In genomic region chr14:80987235-80988032, GRCh38 we compare ENCODE assay signal across 7 cellular contexts. TPM values are rescaled to one million over a fixed set of nuclear protein-coding genes. Genes with fewer than 3 reads are reported as not detected.
A peak's percentile ranks its signal among the peaks of the same experiment; 100 is the strongest.
DNase-seq lines count a peak whose midpoint lies in the region; ATAC-seq, FAIRE-seq and TF ChIP-seq lines count a peak whose summit lies in the region.

No MANE protein-coding gene starts in this region.

- DNase-seq in GM12865 (ENCODE audit: low read depth) (peak; percentile 75), NCI-H1694 treated with DMSO at 0.1 percent for 48 hours (lab: John Stamatoyannopoulos, UW) (peak; percentile 99), UCSD-AML1 (lab: John Stamatoyannopoulos, UW; ENCODE audit: unreplicated experiment) (peak; percentile 11), breast epithelium (ENCODE audit: low spot score in 2 of 2) (peak; percentile 31 to 59), keratinocyte (ENCODE audit: low read depth, low spot score) (peak; percentile 21)
- peak; percentile 53 to 57 for DNase-seq in stimulated activated CD4-positive, alpha-beta T cell treated with anti-CD3 and anti-CD28 coated beads, Interleukin-2, amount 100 ng/mL, for 48 hours

- peak; percentile 64 for ATAC-seq in HG02623 (IDR thresholded peaks at IDR 0.05; ENCODE audit: unreplicated experiment)

- H3K27ac ChIP-seq in breast epithelium (no peak overlapping the region), keratinocyte (ENCODE audit: control insufficient read depth, insufficient read depth, low read length) (no peak overlapping the region)

- TF ChIP-seq CTCF in GM12865 (IDR thresholded peaks at IDR 0.05; ENCODE audit: insufficient read depth, low read depth, low read length, missing control alignments), result peak; percentile 87
- peak; percentile 74 to 84 (median 79) for TF ChIP-seq CTCF in breast epithelium (IDR thresholded peaks at IDR 0.05)
- peak; percentile 84 to 90 (median 89) for TF ChIP-seq CTCF in keratinocyte (optimal IDR thresholded peaks at IDR 0.05 in 1 of 3, IDR thresholded peaks at IDR 0.05 in 1 of 3, conservative IDR thresholded peaks at IDR 0.05 in 1 of 3; ENCODE audit: extremely low read depth in 1 of 3, insufficient read depth in 2 of 3, low read length in 3 of 3)

- peak; percentile 78 for FAIRE-seq in keratinocyte (lab: Jason Lieb, UNC)

- intact Hi-C loops in breast epithelium (cut with DNase I; ENCODE audit: low total_unique reads), result loop anchor here (5.0 kb wide), 1 partner anchor 35 kb away; no protein-coding TSS in a partner anchor

- H3K36me3 ChIP-seq in breast epithelium, result no peaks in the 10 kb centered on the region
- H3K36me3 ChIP-seq in keratinocyte (ENCODE audit: control insufficient read depth in 2 of 2, extremely low read depth in 1 of 2, insufficient read depth in 2 of 2, low read length in 2 of 2), result no peaks in the 10 kb centered on the region

- H3K4me3 ChIP-seq in GM12865 (ENCODE audit: low read depth, low read length), result no peak overlapping the region
- no peak overlapping the region for H3K4me3 ChIP-seq in breast epithelium
- no peak overlapping the region for H3K4me3 ChIP-seq in keratinocyte (ENCODE audit: control insufficient read depth in 2 of 3, extremely low read depth in 1 of 3, insufficient read depth in 2 of 3, low read depth in 1 of 3, low read length in 3 of 3)

- H3K9me3 ChIP-seq in breast epithelium (no peaks in the 10 kb centered on the region), keratinocyte (ENCODE audit: control insufficient read depth, low read depth, low read length) (no peaks in the 10 kb centered on the region)

- dilution Hi-C loops in keratinocyte (cut with MboI; ENCODE audit: extremely low pct_ligation_motif_present, low sequenced_read_pairs), result no loop called here

- H3K4me1 ChIP-seq in breast epithelium (no peaks in the 10 kb centered on the region), keratinocyte (ENCODE audit: control insufficient read depth, extremely low read depth, insufficient read depth, low read length) (no peaks in the 10 kb centered on the region)

- H4K20me1 ChIP-seq in keratinocyte (ENCODE audit: control insufficient read depth, extremely low read depth, insufficient read depth, low read length), result no peaks in the 10 kb centered on the region

- H3K4me2 ChIP-seq in keratinocyte (ENCODE audit: control insufficient read depth, extremely low read depth, insufficient read depth, low read depth, low read length), result peak overlapping the region; percentile 44

- H3K9ac ChIP-seq in keratinocyte (ENCODE audit: control insufficient read depth, extremely low read depth, insufficient read depth, low read length), result no peak overlapping the region

- no peak for TF ChIP-seq POLR2A in breast epithelium (IDR thresholded peaks at IDR 0.05)

- H3K27me3 ChIP-seq in breast epithelium (peaks cover 0 to 5% of the 10 kb centered on the region in 2 donors), keratinocyte (ENCODE audit: control insufficient read depth, extremely low read depth, insufficient read depth, low read length) (no peaks in the 10 kb centered on the region)

- peak overlapping the region; percentile 72 for H2AFZ ChIP-seq in keratinocyte (ENCODE audit: control insufficient read depth, low read length)

- H3K79me2 ChIP-seq in keratinocyte (ENCODE audit: control insufficient read depth, insufficient read depth, low read length), result no peaks in the 10 kb centered on the region

- H3K9me1 ChIP-seq in keratinocyte (ENCODE audit: control insufficient read depth, extremely low read depth, insufficient read depth, low read length), result no peaks in the 10 kb centered on the region

RNA-seq across cellular contexts. Expression of gene TSHR, which starts 32.0 kb away (rescaled TPM):
- 1 to 10 TPM in 1 of 3 donors, under 1 TPM in 1, not detected in 1; 0.48 to 1.6 TPM for total RNA-seq in breast epithelium
- 0.03 TPM in 1 of 3 replicates, not detected in the others for polyA plus RNA-seq in keratinocyte
- polyA plus RNA-seq in keratinocyte (2011; ENCODE audit: low read depth), result not detected
- polyA plus RNA-seq in keratinocyte (2011; cell fraction: cytosol; rRNA removed), result not detected in 2 replicates
- not detected in 2 replicates for polyA plus RNA-seq in keratinocyte (2011; cell fraction: nucleus; rRNA removed)
- 0.13 TPM in 1 of 2 replicates, not detected in the other for polyA plus RNA-seq in keratinocyte (2012; ENCODE audit: low replicate concordance)
- polyA minus RNA-seq in keratinocyte, result not detected in 3 replicates
- not detected for polyA minus RNA-seq in keratinocyte (2011; cell fraction: cytosol; rRNA and poly(A)+ RNA removed)
- not detected in 2 replicates for polyA minus RNA-seq in keratinocyte (2011; cell fraction: nucleus; rRNA and poly(A)+ RNA removed)

RNA-seq across cellular contexts. Expression of gene CEP128, which starts 45.9 kb away (rescaled TPM):
- total RNA-seq in breast epithelium, result 10 to 100 TPM; 10.2 to 16.1 (median 11.0) TPM
- 1.0 to 2.9 TPM (median 2.6 TPM) in 3 replicates for polyA plus RNA-seq in keratinocyte
- polyA plus RNA-seq in keratinocyte (2011; ENCODE audit: low read depth), result 3.3 TPM
- polyA plus RNA-seq in keratinocyte (2011; cell fraction: cytosol; rRNA removed), result 1.0 and 1.6 TPM in 2 replicates
- 2.7 and 3.0 TPM in 2 replicates for polyA plus RNA-seq in keratinocyte (2011; cell fraction: nucleus; rRNA removed)
- 1.3 and 3.4 TPM in 2 replicates for polyA plus RNA-seq in keratinocyte (2012; ENCODE audit: low replicate concordance)
- 3.8 to 14.1 TPM (median 5.2 TPM) in 3 replicates for polyA minus RNA-seq in keratinocyte
- polyA minus RNA-seq in keratinocyte (2011; cell fraction: cytosol; rRNA and poly(A)+ RNA removed), result 0.96 TPM
- polyA minus RNA-seq in keratinocyte (2011; cell fraction: nucleus; rRNA and poly(A)+ RNA removed), result 4.6 and 14.4 TPM in 2 replicates

Comparison
In these comparisons a context has a peak if more than half of its experiments do, and no peak if none do; other contexts are left out.
1. DNase-seq: peak in every context shown above with its lines; median percentile 99 in NCI-H1694 treated with DMSO at 0.1 percent for 48 hours; 75 in GM12865; 55 in stimulated activated CD4-positive, alpha-beta T cell treated with anti-CD3 and anti-CD28 coated beads, Interleukin-2, amount 100 ng/mL, for 48 hours; 45 in breast epithelium; 21 in keratinocyte; 11 in UCSD-AML1.